ENCODE assay signal across 8 cellular contexts in genomic region chr6:56314683-56315523, GRCh38.
A peak's percentile ranks its signal among the peaks of the same experiment; 100 is the strongest.
DNase-seq lines count a peak whose midpoint lies in the region; ATAC-seq, FAIRE-seq and TF ChIP-seq lines count a peak whose summit lies in the region.

No MANE protein-coding gene starts in this region.

- intact Hi-C loops in HepG2 (cut with micrococcal nuclease; ENCODE audit: unreplicated experiment) (loop anchor here (1.0 to 10.0 kb wide), 3 partner anchors 44 to 380 kb away; no protein-coding TSS in a partner anchor), sciatic nerve (cut with DNase I) (no loop called here)

- H2AFZ ChIP-seq in MM.1S (ENCODE audit: low read length) (no peak overlapping the region), HepG2 (ENCODE audit: low read length) (no peak overlapping the region)

- TF ChIP-seq CTCF in MM.1S (IDR thresholded peaks at IDR 0.05; ENCODE audit: low read length) (peak; percentile 78), HepG2 (CRISPR knock-in tag; IDR thresholded peaks at IDR 0.05) (peak; percentile 80)

- 12% methylated on average over 11 of the region's 11 CpGs for WGBS in HepG2 (ENCODE audit: low lambda C conversion rate)

- no peaks in the 10 kb centered on the region for H3K9me3 ChIP-seq in MM.1S (replicated peaks; ENCODE audit: insufficient read depth, low read length)
- H3K9me3 ChIP-seq in HepG2 (ENCODE audit: low read length), result no peaks in the 10 kb centered on the region

- H3K9me2 ChIP-seq in MM.1S (replicated peaks; ENCODE audit: insufficient read depth, low read length), result no peaks in the 10 kb centered on the region

- no peak overlapping the region for H3K27ac ChIP-seq in MM.1S (ENCODE audit: low read length)
- H3K27ac ChIP-seq in HepG2 (ENCODE audit: extremely low read length, insufficient read depth, low read length), result no peak overlapping the region

- FAIRE-seq in HepG2 (lab: Jason Lieb, UNC), result peak; percentile 98

- in situ Hi-C loops in HepG2 (cut with HindIII; ENCODE audit: extremely low pct_ligation_motif_present, low pct_unique_long_range_greater_than_20kb), result no loop called here

- H3F3A ChIP-seq in MM.1S (ENCODE audit: insufficient read depth, low read length), result no peaks in the 10 kb centered on the region

- peak; percentile 64 for TF ChIP-seq RAD21 in HepG2 (CRISPR knock-in tag; IDR thresholded peaks at IDR 0.05)

- ATAC-seq in GM18505 (IDR thresholded peaks at IDR 0.05; ENCODE audit: unreplicated experiment), result peak; percentile 63
- ATAC-seq in HepG2, result peak; percentile 86
- ATAC-seq in sciatic nerve, result no peak

- DNase-seq in CD1c-positive myeloid dendritic cell (ENCODE audit: extremely low spot score), result peak; percentile 26
- peak; percentile 40 for DNase-seq in MM.1S
- peak; percentile 29 for DNase-seq in amniotic stem cell (lab: John Stamatoyannopoulos, UW)
- peak; percentile 47 for DNase-seq in HepG2 (ENCODE audit: low spot score)
- DNase-seq in 8988T, result no peak
- no peak for DNase-seq in SKM-1 treated with dmso at 0.1 percent for 144 hours (lab: John Stamatoyannopoulos, UW; ENCODE audit: unreplicated experiment)
- DNase-seq in sciatic nerve (ENCODE audit: low spot score), result no peak

- H3K27me3 ChIP-seq in MM.1S (replicated peaks; ENCODE audit: insufficient read depth, low read length) (no peaks in the 10 kb centered on the region), HepG2 (ENCODE audit: control insufficient read depth in 1 of 2, insufficient read depth in 2 of 2, low read length in 2 of 2) (peaks cover 0 to 8% of the 10 kb centered on the region in 2 experiments; a peak in 1 of 5 replicates)

- BruUV-seq in HepG2 (replicated peaks; lab: Mats Ljungman, UMichigan), result no TSS peak

- no peaks in the 10 kb centered on the region; the same call in 1 of the 2 replicates for H3K4me1 ChIP-seq in MM.1S (ENCODE audit: low read length)
- H3K4me1 ChIP-seq in HepG2 (ENCODE audit: insufficient read depth, low read length), result no peaks in the 10 kb centered on the region

- POLR2A ChIA-PET in HepG2 (lab: Yijun Ruan, JAX), result no interaction called here

- H3K4me3 ChIP-seq in MM.1S (ENCODE audit: low read length) (no peak overlapping the region), HepG2 (replicated peaks in 1 of 3; ENCODE audit: insufficient read depth in 1 of 3, low read depth in 2 of 3, low read length in 3 of 3) (no peak overlapping the region)

- H3K36me3 ChIP-seq in MM.1S (replicated peaks; ENCODE audit: insufficient read depth, low read length) (no peaks in the 10 kb centered on the region), HepG2 (replicated peaks in 1 of 2; ENCODE audit: control insufficient read depth in 1 of 2, insufficient read depth in 2 of 2, low read length in 2 of 2) (no peaks in the 10 kb centered on the region)

- H3K9ac ChIP-seq in MM.1S (ENCODE audit: low read length) (no peak overlapping the region), HepG2 (ENCODE audit: insufficient read depth, low read depth, low read length) (no peak overlapping the region)

- H4K20me1 ChIP-seq in MM.1S (ENCODE audit: insufficient read depth, low read length), result no peaks in the 10 kb centered on the region
- H4K20me1 ChIP-seq in HepG2 (ENCODE audit: insufficient read depth, low read length), result no peaks in the 10 kb centered on the region

- CTCF ChIA-PET in HepG2 (lab: Yijun Ruan, JAX; ENCODE audit: low intra/inter-chr PET ratio, low total read pairs), result interaction anchor here (1.0 to 2.8 kb wide), 4 partner anchors 234 to 280 kb away, joined by 3 to 22 read pairs (median 6); no protein-coding TSS in a partner anchor

- H3K4me2 ChIP-seq in MM.1S (ENCODE audit: low read depth, low read length) (no peak overlapping the region), HepG2 (ENCODE audit: low read depth, low read length) (no peak overlapping the region)

- H3K79me2 ChIP-seq in MM.1S (ENCODE audit: low read length) (no peaks in the 10 kb centered on the region), HepG2 (ENCODE audit: insufficient read depth, low read length) (no peaks in the 10 kb centered on the region)

- TF ChIP-seq EP300 in HepG2 (IDR thresholded peaks at IDR 0.05; ENCODE audit: low read depth in 2 of 2, low read length in 2 of 2) (no peak), HepG2 (CRISPR knock-in tag; IDR thresholded peaks at IDR 0.05; ENCODE audit: borderline replicate concordance) (no peak)

- TF ChIP-seq POLR2A in GM18505 (IDR thresholded peaks at IDR 0.05; ENCODE audit: borderline replicate concordance, extremely low read depth, insufficient read depth, insufficient read length) (no peak), HepG2 (IDR thresholded peaks at IDR 0.05; ENCODE audit: insufficient read depth in 1 of 2, low read depth in 2 of 2, low read length in 2 of 2) (no peak)

TF ChIP-seq in HepG2, 621 proteins besides CTCF, POLR2A, EP300 and RAD21 (continues in another document):
- no peak for TF ChIP-seq U2AF1 (optimal IDR thresholded peaks at IDR 0.05; ENCODE audit: low read depth, low read length)
- peak; percentile 79 for TF ChIP-seq SMC3 (IDR thresholded peaks at IDR 0.05; ENCODE audit: low read length)
- peak; percentile 28; the same call in 1 of the 2 replicates for TF ChIP-seq ZBTB33 (CRISPR knock-in tag; IDR thresholded peaks at IDR 0.05)
- no peak for TF ChIP-seq TIGD3 (CRISPR knock-in tag; IDR thresholded peaks at IDR 0.05; ENCODE audit: borderline replicate concordance)
- TF ChIP-seq STAG1 (CRISPR knock-in tag; IDR thresholded peaks at IDR 0.05), result peak; percentile 95
- TF ChIP-seq ZFP62 (CRISPR knock-in tag; IDR thresholded peaks at IDR 0.05), result no peak
- TF ChIP-seq RFX5 (IDR thresholded peaks at IDR 0.05; ENCODE audit: low read depth, low read length), result no peak
- no peak for TF ChIP-seq MIER3 (CRISPR knock-in tag; IDR thresholded peaks at IDR 0.05; ENCODE audit: borderline replicate concordance)
- TF ChIP-seq ZNF17 (CRISPR knock-in tag; IDR thresholded peaks at IDR 0.05), result no peak
- TF ChIP-seq ZNF558 (CRISPR knock-in tag; IDR thresholded peaks at IDR 0.05; ENCODE audit: borderline replicate concordance), result no peak
- no peak for TF ChIP-seq ZMYM3 (CRISPR knock-in tag; IDR thresholded peaks at IDR 0.05)
- TF ChIP-seq SNAPC4 (CRISPR knock-in tag; IDR thresholded peaks at IDR 0.05), result no peak
- no peak for TF ChIP-seq CREBL2 (CRISPR knock-in tag; IDR thresholded peaks at IDR 0.05; ENCODE audit: borderline replicate concordance)

Comparison
In these comparisons a context has a peak if more than half of its experiments do, and no peak if none do; other contexts are left out.
1. DNase-seq: peak in CD1c-positive myeloid dendritic cell (single experiment), MM.1S (single experiment), amniotic stem cell (single experiment) and HepG2 (single experiment); none in 8988T (single experiment), SKM-1 treated with dmso at 0.1 percent for 144 hours (single experiment) and sciatic nerve (single experiment).